In the genomic region with DNA sequence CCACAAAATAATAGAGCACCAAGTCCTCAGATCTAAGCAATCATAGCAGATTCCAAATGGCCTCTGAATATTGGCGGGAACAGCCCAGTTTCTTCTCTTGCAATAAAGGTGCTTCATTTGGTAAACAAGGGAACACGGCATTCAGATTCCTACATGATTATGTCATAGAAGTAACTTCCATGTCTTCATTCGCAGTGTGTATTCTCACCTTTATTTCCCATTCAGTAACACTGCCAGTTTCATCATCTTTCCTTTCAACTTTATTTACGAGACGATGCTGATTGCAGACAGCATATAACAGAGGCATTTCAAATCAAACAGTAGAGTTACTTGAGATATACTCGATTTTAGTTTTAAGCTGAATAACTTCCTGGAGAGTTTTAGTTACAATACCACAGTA, we compare ENCODE assay signal across 1 cellular context.
A peak's percentile ranks its signal among the peaks of the same experiment; 100 is the strongest.
TF ChIP-seq lines count a peak whose summit lies in the region.

No MANE protein-coding gene starts in this region.

TF ChIP-seq in HEK293, 187 proteins besides CTCF, POLR2A, EP300 and RAD21 (continued from another document and continues in another):
- TF ChIP-seq, protein P1, sequence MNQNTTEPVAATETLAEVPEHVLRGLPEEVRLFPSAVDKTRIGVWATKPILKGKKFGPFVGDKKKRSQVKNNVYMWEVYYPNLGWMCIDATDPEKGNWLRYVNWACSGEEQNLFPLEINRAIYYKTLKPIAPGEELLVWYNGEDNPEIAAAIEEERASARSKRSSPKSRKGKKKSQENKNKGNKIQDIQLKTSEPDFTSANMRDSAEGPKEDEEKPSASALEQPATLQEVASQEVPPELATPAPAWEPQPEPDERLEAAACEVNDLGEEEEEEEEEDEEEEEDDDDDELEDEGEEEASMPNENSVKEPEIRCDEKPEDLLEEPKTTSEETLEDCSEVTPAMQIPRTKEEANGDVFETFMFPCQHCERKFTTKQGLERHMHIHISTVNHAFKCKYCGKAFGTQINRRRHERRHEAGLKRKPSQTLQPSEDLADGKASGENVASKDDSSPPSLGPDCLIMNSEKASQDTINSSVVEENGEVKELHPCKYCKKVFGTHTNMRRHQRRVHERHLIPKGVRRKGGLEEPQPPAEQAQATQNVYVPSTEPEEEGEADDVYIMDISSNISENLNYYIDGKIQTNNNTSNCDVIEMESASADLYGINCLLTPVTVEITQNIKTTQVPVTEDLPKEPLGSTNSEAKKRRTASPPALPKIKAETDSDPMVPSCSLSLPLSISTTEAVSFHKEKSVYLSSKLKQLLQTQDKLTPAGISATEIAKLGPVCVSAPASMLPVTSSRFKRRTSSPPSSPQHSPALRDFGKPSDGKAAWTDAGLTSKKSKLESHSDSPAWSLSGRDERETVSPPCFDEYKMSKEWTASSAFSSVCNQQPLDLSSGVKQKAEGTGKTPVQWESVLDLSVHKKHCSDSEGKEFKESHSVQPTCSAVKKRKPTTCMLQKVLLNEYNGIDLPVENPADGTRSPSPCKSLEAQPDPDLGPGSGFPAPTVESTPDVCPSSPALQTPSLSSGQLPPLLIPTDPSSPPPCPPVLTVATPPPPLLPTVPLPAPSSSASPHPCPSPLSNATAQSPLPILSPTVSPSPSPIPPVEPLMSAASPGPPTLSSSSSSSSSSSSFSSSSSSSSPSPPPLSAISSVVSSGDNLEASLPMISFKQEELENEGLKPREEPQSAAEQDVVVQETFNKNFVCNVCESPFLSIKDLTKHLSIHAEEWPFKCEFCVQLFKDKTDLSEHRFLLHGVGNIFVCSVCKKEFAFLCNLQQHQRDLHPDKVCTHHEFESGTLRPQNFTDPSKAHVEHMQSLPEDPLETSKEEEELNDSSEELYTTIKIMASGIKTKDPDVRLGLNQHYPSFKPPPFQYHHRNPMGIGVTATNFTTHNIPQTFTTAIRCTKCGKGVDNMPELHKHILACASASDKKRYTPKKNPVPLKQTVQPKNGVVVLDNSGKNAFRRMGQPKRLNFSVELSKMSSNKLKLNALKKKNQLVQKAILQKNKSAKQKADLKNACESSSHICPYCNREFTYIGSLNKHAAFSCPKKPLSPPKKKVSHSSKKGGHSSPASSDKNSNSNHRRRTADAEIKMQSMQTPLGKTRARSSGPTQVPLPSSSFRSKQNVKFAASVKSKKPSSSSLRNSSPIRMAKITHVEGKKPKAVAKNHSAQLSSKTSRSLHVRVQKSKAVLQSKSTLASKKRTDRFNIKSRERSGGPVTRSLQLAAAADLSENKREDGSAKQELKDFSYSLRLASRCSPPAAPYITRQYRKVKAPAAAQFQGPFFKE (tag by site-specific recombination; IDR thresholded peaks at IDR 0.05; ENCODE audit: borderline replicate concordance) = no peak
- TF ChIP-seq ZNF324 (tag by site-specific recombination; IDR thresholded peaks at IDR 0.05) = no peak
- TF ChIP-seq ZNF157 (tag by site-specific recombination; IDR thresholded peaks at IDR 0.05) = no peak
- TF ChIP-seq, protein P2, sequence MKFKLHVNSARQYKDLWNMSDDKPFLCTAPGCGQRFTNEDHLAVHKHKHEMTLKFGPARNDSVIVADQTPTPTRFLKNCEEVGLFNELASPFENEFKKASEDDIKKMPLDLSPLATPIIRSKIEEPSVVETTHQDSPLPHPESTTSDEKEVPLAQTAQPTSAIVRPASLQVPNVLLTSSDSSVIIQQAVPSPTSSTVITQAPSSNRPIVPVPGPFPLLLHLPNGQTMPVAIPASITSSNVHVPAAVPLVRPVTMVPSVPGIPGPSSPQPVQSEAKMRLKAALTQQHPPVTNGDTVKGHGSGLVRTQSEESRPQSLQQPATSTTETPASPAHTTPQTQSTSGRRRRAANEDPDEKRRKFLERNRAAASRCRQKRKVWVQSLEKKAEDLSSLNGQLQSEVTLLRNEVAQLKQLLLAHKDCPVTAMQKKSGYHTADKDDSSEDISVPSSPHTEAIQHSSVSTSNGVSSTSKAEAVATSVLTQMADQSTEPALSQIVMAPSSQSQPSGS (tag by site-specific recombination; IDR thresholded peaks at IDR 0.05; ENCODE audit: low read depth) = peak; percentile 79
- no peak for TF ChIP-seq ZSCAN30 (tag by site-specific recombination; IDR thresholded peaks at IDR 0.05)
- TF ChIP-seq ZNF776 (tag by site-specific recombination; IDR thresholded peaks at IDR 0.05; ENCODE audit: borderline replicate concordance) = no peak
- TF ChIP-seq ZNF664 (tag by site-specific recombination; IDR thresholded peaks at IDR 0.05) = 0 out of 2 replicates have a peak, but pooled peaks have one; percentile 5
- no peak for TF ChIP-seq ZNF2 (tag by site-specific recombination; IDR thresholded peaks at IDR 0.05)
- no peak for TF ChIP-seq ZNF404 (tag by site-specific recombination; IDR thresholded peaks at IDR 0.05)
- TF ChIP-seq ZNF341 (tag by site-specific recombination; IDR thresholded peaks at IDR 0.05; ENCODE audit: low read depth) = no peak
- no peak for TF ChIP-seq ZNF670 (tag by site-specific recombination; IDR thresholded peaks at IDR 0.05; ENCODE audit: low read depth)
- TF ChIP-seq, protein P3, sequence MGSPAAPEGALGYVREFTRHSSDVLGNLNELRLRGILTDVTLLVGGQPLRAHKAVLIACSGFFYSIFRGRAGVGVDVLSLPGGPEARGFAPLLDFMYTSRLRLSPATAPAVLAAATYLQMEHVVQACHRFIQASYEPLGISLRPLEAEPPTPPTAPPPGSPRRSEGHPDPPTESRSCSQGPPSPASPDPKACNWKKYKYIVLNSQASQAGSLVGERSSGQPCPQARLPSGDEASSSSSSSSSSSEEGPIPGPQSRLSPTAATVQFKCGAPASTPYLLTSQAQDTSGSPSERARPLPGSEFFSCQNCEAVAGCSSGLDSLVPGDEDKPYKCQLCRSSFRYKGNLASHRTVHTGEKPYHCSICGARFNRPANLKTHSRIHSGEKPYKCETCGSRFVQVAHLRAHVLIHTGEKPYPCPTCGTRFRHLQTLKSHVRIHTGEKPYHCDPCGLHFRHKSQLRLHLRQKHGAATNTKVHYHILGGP (tag by site-specific recombination; IDR thresholded peaks at IDR 0.05) = no peak
- TF ChIP-seq MZF1 (tag by site-specific recombination; IDR thresholded peaks at IDR 0.05; ENCODE audit: borderline replicate concordance) = no peak
- TF ChIP-seq, protein P4, sequence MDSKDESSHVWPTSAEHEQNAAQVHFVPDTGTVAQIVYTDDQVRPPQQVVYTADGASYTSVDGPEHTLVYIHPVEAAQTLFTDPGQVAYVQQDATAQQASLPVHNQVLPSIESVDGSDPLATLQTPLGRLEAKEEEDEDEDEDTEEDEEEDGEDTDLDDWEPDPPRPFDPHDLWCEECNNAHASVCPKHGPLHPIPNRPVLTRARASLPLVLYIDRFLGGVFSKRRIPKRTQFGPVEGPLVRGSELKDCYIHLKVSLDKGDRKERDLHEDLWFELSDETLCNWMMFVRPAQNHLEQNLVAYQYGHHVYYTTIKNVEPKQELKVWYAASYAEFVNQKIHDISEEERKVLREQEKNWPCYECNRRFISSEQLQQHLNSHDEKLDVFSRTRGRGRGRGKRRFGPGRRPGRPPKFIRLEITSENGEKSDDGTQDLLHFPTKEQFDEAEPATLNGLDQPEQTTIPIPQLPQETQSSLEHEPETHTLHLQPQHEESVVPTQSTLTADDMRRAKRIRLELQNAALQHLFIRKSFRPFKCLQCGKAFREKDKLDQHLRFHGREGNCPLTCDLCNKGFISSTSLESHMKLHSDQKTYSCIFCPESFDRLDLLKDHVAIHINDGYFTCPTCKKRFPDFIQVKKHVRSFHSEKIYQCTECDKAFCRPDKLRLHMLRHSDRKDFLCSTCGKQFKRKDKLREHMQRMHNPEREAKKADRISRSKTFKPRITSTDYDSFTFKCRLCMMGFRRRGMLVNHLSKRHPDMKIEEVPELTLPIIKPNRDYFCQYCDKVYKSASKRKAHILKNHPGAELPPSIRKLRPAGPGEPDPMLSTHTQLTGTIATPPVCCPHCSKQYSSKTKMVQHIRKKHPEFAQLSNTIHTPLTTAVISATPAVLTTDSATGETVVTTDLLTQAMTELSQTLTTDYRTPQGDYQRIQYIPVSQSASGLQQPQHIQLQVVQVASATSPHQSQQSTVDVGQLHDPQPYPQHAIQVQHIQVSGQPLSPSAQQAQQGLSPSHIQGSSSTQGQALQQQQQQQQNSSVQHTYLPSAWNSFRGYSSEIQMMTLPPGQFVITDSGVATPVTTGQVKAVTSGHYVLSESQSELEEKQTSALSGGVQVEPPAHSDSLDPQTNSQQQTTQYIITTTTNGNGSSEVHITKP (tag by site-specific recombination; IDR thresholded peaks at IDR 0.05) = peak; percentile 21; the same call in 1 of the 2 replicates
- TF ChIP-seq ZNF146 (tag by site-specific recombination; IDR thresholded peaks at IDR 0.05) = no peak
- TF ChIP-seq, protein P5, sequence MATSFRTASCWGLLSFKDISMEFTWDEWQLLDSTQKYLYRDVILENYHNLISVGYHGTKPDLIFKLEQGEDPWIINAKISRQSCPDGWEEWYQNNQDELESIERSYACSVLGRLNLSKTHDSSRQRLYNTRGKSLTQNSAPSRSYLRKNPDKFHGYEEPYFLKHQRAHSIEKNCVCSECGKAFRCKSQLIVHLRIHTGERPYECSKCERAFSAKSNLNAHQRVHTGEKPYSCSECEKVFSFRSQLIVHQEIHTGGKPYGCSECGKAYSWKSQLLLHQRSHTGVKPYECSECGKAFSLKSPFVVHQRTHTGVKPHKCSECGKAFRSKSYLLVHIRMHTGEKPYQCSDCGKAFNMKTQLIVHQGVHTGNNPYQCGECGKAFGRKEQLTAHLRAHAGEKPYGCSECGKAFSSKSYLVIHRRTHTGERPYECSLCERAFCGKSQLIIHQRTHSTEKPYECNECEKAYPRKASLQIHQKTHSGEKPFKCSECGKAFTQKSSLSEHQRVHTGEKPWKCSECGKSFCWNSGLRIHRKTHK (tag by site-specific recombination; IDR thresholded peaks at IDR 0.05) = no peak
- TF ChIP-seq ZNF211 (tag by site-specific recombination; IDR thresholded peaks at IDR 0.05; ENCODE audit: low read depth) = no peak
- no peak for TF ChIP-seq SALL2 (tag by site-specific recombination; IDR thresholded peaks at IDR 0.05; ENCODE audit: borderline replicate concordance)
- no peak for TF ChIP-seq ZFP69B (tag by site-specific recombination; IDR thresholded peaks at IDR 0.05)
- TF ChIP-seq BCL11B (tag by site-specific recombination; IDR thresholded peaks at IDR 0.05; ENCODE audit: low read depth) = no peak
- no peak for TF ChIP-seq ZNF138 (tag by site-specific recombination; IDR thresholded peaks at IDR 0.05; ENCODE audit: borderline replicate concordance)
- no peak for TF ChIP-seq ZNF624 (tag by site-specific recombination; IDR thresholded peaks at IDR 0.05)
- TF ChIP-seq ZNF169 (tag by site-specific recombination; IDR thresholded peaks at IDR 0.05) = no peak
- TF ChIP-seq ZNF248 (tag by site-specific recombination; IDR thresholded peaks at IDR 0.05) = no peak
- no peak for TF ChIP-seq ZBTB7A (tag by site-specific recombination; IDR thresholded peaks at IDR 0.05; ENCODE audit: low read depth)
- TF ChIP-seq ZNF37A (tag by site-specific recombination; IDR thresholded peaks at IDR 0.05) = no peak
- TF ChIP-seq, protein P6, sequence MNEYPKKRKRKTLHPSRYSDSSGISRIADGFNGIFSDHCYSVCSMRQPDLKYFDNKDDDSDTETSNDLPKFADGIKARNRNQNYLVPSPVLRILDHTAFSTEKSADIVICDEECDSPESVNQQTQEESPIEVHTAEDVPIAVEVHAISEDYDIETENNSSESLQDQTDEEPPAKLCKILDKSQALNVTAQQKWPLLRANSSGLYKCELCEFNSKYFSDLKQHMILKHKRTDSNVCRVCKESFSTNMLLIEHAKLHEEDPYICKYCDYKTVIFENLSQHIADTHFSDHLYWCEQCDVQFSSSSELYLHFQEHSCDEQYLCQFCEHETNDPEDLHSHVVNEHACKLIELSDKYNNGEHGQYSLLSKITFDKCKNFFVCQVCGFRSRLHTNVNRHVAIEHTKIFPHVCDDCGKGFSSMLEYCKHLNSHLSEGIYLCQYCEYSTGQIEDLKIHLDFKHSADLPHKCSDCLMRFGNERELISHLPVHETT (tag by site-specific recombination; IDR thresholded peaks at IDR 0.05) = no peak
- TF ChIP-seq ZFP3 (tag by site-specific recombination; IDR thresholded peaks at IDR 0.05; ENCODE audit: low read depth) = no peak
- TF ChIP-seq ZNF768 (tag by site-specific recombination; IDR thresholded peaks at IDR 0.05) = no peak
- TF ChIP-seq HOXA7 (CRISPR knock-in tag; IDR thresholded peaks at IDR 0.05; ENCODE audit: borderline replicate concordance) = no peak
- TF ChIP-seq ZNF629 (tag by site-specific recombination; IDR thresholded peaks at IDR 0.05) = peak; percentile 22; the same call in 1 of the 2 replicates
- no peak for TF ChIP-seq ZNF16 (tag by site-specific recombination; IDR thresholded peaks at IDR 0.05; ENCODE audit: low read depth)
- no peak for TF ChIP-seq ZNF677 (tag by site-specific recombination; IDR thresholded peaks at IDR 0.05)
- TF ChIP-seq, protein P7, sequence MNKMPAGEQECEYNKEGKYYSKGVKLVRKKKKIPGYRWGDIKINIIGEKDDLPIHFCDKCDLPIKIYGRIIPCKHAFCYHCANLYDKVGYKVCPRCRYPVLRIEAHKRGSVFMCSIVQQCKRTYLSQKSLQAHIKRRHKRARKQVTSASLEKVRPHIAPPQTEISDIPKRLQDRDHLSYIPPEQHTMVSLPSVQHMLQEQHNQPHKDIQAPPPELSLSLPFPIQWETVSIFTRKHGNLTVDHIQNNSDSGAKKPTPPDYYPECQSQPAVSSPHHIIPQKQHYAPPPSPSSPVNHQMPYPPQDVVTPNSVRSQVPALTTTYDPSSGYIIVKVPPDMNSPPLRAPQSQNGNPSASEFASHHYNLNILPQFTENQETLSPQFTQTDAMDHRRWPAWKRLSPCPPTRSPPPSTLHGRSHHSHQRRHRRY (tag by site-specific recombination; IDR thresholded peaks at IDR 0.05) = no peak
- no peak for TF ChIP-seq ZNF155 (tag by site-specific recombination; IDR thresholded peaks at IDR 0.05)
- TF ChIP-seq ZNF350 (tag by site-specific recombination; IDR thresholded peaks at IDR 0.05) = no peak
- no peak for TF ChIP-seq ZNF530 (tag by site-specific recombination; IDR thresholded peaks at IDR 0.05; ENCODE audit: low read depth)
- peak; percentile 56; the same call in 1 of the 2 replicates for TF ChIP-seq ZBTB17 (tag by site-specific recombination; IDR thresholded peaks at IDR 0.05)
- TF ChIP-seq ZNF660 (tag by site-specific recombination; IDR thresholded peaks at IDR 0.05) = no peak
- TF ChIP-seq ZNF214 (tag by site-specific recombination; IDR thresholded peaks at IDR 0.05; ENCODE audit: borderline replicate concordance) = no peak
- TF ChIP-seq, protein P8, sequence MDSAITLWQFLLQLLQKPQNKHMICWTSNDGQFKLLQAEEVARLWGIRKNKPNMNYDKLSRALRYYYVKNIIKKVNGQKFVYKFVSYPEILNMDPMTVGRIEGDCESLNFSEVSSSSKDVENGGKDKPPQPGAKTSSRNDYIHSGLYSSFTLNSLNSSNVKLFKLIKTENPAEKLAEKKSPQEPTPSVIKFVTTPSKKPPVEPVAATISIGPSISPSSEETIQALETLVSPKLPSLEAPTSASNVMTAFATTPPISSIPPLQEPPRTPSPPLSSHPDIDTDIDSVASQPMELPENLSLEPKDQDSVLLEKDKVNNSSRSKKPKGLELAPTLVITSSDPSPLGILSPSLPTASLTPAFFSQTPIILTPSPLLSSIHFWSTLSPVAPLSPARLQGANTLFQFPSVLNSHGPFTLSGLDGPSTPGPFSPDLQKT (IDR thresholded peaks at IDR 0.05; ENCODE audit: borderline replicate concordance, low read depth, low read length) = no peak
- no peak for TF ChIP-seq RBAK (tag by site-specific recombination; IDR thresholded peaks at IDR 0.05)
- no peak for TF ChIP-seq GLI2 (tag by site-specific recombination; IDR thresholded peaks at IDR 0.05; ENCODE audit: borderline replicate concordance, low read depth)
- no peak for TF ChIP-seq ZNF112 (tag by site-specific recombination; IDR thresholded peaks at IDR 0.05)
- peak; percentile 83 for TF ChIP-seq ZBTB20 (tag by site-specific recombination; IDR thresholded peaks at IDR 0.05)
- no peak for TF ChIP-seq ZNF548 (tag by site-specific recombination; IDR thresholded peaks at IDR 0.05)
- no peak for TF ChIP-seq ZNF433 (tag by site-specific recombination; IDR thresholded peaks at IDR 0.05; ENCODE audit: low read depth)
- TF ChIP-seq ZNF266 (tag by site-specific recombination; IDR thresholded peaks at IDR 0.05; ENCODE audit: low read depth) = no peak
- no peak for TF ChIP-seq REPIN1 (tag by site-specific recombination; IDR thresholded peaks at IDR 0.05; ENCODE audit: low read depth)
